21 cellular contexts compared by ENCODE assay signal in the genomic region with DNA sequence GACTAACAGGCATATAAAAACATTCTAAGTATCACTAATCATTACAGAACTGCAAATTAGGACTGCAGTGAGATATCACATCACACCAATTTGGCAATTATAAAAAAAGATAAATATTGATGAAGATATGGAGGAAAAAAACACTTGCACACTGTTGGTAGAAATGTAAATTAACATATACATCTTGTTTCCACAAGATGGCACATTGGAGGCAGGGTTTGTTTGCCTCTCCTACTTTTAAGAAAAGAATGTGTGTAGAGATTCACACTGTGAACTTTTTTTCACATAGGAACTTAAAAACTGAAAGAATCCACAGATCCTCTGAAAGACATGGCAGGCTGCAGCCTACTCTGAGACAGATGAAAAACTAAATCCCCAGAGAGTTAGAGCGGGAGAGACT. TPM values are rescaled to one million over a fixed set of nuclear protein-coding genes. Genes with fewer than 3 reads are reported as not detected.
DNase-seq lines count a peak whose midpoint lies in the region; ATAC-seq and TF ChIP-seq lines count a peak whose summit lies in the region.
"Had no signal": no experiment of that assay in that cellular context is flagged by ENCODE, and none has a peak within 500 bp of the region (broad histone marks: within the 10 kb centered on the region; RNA-seq: fewer than 3 reads in every experiment).

No MANE protein-coding gene starts in this region.

- ATAC-seq in activated CD8-positive, alpha-beta T cell treated with anti-CD3 and anti-CD28 coated beads for 36 hours: no peak
- ATAC-seq in GM21528 (IDR thresholded peaks at IDR 0.05; ENCODE audit: low FRiP score, unreplicated experiment): no peak
- ATAC-seq in body of pancreas: no peak
- ATAC-seq: activated CD4-positive, CD25-positive, alpha-beta regulatory T cell treated with anti-CD3 and anti-CD28 coated beads, Interleukin-2, amount 50 U/mL, for 24 hours; left ventricle myocardium superior; psoas muscle; stimulated activated naive B cell treated with anti-CD40 and anti-IgM and Interleukin-4, amounts not matched to agents 10 μg/mL and 1 μg/mL and 100 μg/mL, for 72 hours had no signal

- H3K36me3 Mint-ChIP-seq in activated CD8-positive, alpha-beta T cell treated with anti-CD3 and anti-CD28 coated beads for 36 hours (ENCODE audit: low read depth): no peaks in the 10 kb centered on the region
- H3K36me3 Mint-ChIP-seq: stimulated activated naive B cell treated with anti-CD40 and anti-IgM and Interleukin-4, amounts not matched to agents 10 μg/mL and 1 μg/mL and 100 μg/mL, for 72 hours had no signal

- H3K9me2 ChIP-seq in OCI-LY7 (ENCODE audit: insufficient read depth, low read length): no peaks in the 10 kb centered on the region
- H3K9me2 ChIP-seq: SK-N-SH had no signal

- H3K9me3 ChIP-seq in OCI-LY7 (ENCODE audit: low read length): no peaks in the 10 kb centered on the region
- H3K9me3 ChIP-seq in body of pancreas: no peaks in the 10 kb centered on the region
- H3K9me3 ChIP-seq: HAP-1, psoas muscle, SK-N-SH, thoracic aorta had no signal

- no peak for TF ChIP-seq POLR2A in body of pancreas (IDR thresholded peaks at IDR 0.05)

- H2AFZ ChIP-seq in OCI-LY7 (ENCODE audit: low read length): no peak overlapping the region

- DNase-seq in AG10803 (ENCODE audit: low read depth) (no peak), OCI-LY7 (ENCODE audit: low spot score) (peak; percentile 17), epithelial cell of proximal tubule (ENCODE audit: low read depth) (no peak), body of pancreas (no peak), NCI-H526 (lab: John Stamatoyannopoulos, UW) (no peak)
- DNase-seq in activated CD8-positive, alpha-beta T cell treated with anti-CD3 and anti-CD28 coated beads for 36 hours: no peak
- DNase-seq: activated naive CD4-positive, alpha-beta T cell treated with anti-CD3 and anti-CD28 coated beads, Interleukin-2, amount 50 U/mL, for 16 hours; activated T-cell treated with anti-CD3 and anti-CD28 coated beads, Interleukin-2, amount 50 U/mL, for 48 hours; GDM1; left ventricle myocardium superior; psoas muscle; SK-N-SH; stimulated activated CD4-positive, alpha-beta T cell treated with anti-CD3 and anti-CD28 coated beads, Interleukin-2, amount 100 ng/mL, for 24 hours; stimulated activated naive B cell treated with anti-CD40 and anti-IgM and Interleukin-4, amounts not matched to agents 10 μg/mL and 1 μg/mL and 100 μg/mL, for 72 hours had no signal

- H3K4me3 ChIP-seq in AG10803 (ENCODE audit: low read length): no peak overlapping the region
- no peak overlapping the region for H3K4me3 ChIP-seq in OCI-LY7 (ENCODE audit: low read depth, low read length, poor library complexity, severe bottlenecking)
- no peak overlapping the region for H3K4me3 ChIP-seq in epithelial cell of proximal tubule (ENCODE audit: low read depth, low read length)
- no peak overlapping the region for H3K4me3 ChIP-seq in body of pancreas
- H3K4me3 ChIP-seq: coronary artery, HAP-1, psoas muscle, thoracic aorta had no signal

- peak; percentile 17; the same call in 1 of the 2 replicates for TF ChIP-seq CTCF in AG10803 (conservative IDR thresholded peaks at IDR 0.05; ENCODE audit: low read length)
- peak; percentile 28; the same call in 1 of the 3 replicates for TF ChIP-seq CTCF in GM12872 (IDR thresholded peaks at IDR 0.05; ENCODE audit: insufficient read depth, low read depth, low read length)
- peak; percentile 64 for TF ChIP-seq CTCF in OCI-LY7 (conservative IDR thresholded peaks at IDR 0.05; ENCODE audit: low read length)
- peak; percentile 33 for TF ChIP-seq CTCF in epithelial cell of proximal tubule (conservative IDR thresholded peaks at IDR 0.05; ENCODE audit: low read depth, low read length)
- no peak for TF ChIP-seq CTCF in activated CD8-positive, alpha-beta T cell treated with anti-CD3 and anti-CD28 coated beads for 36 hours (IDR thresholded peaks at IDR 0.05)
- no peak for TF ChIP-seq CTCF in body of pancreas (IDR thresholded peaks at IDR 0.05)

- intact Hi-C loops in OCI-LY7 (cut with micrococcal nuclease; ENCODE audit: unreplicated experiment) (no loop called here), body of pancreas (cut with DNase I) (no loop called here)
- intact Hi-C loops in activated CD8-positive, alpha-beta T cell treated with anti-CD3 and anti-CD28 coated beads for 36 hours (cut with micrococcal nuclease): no loop called here

- H3K27ac ChIP-seq in OCI-LY7 (ENCODE audit: low read depth, low read length, poor library complexity, severe bottlenecking): no peak overlapping the region
- no peak overlapping the region for H3K27ac ChIP-seq in body of pancreas
- H3K27ac ChIP-seq: coronary artery, psoas muscle, thoracic aorta had no signal

- no peak overlapping the region for H3K27ac Mint-ChIP-seq in activated CD8-positive, alpha-beta T cell treated with anti-CD3 and anti-CD28 coated beads for 36 hours
- H3K27ac Mint-ChIP-seq: stimulated activated naive B cell treated with anti-CD40 and anti-IgM and Interleukin-4, amounts not matched to agents 10 μg/mL and 1 μg/mL and 100 μg/mL, for 72 hours had no signal

- no peaks in the 10 kb centered on the region for H3K27me3 ChIP-seq in body of pancreas

- H3K4me3 Mint-ChIP-seq in activated CD8-positive, alpha-beta T cell treated with anti-CD3 and anti-CD28 coated beads for 36 hours: no peak overlapping the region
- H3K4me3 Mint-ChIP-seq: stimulated activated naive B cell treated with anti-CD40 and anti-IgM and Interleukin-4, amounts not matched to agents 10 μg/mL and 1 μg/mL and 100 μg/mL, for 72 hours had no signal

- 92 to 100% methylated on average over 1 of the region's 1 CpG for WGBS in body of pancreas, 2 donors

- no peaks in the 10 kb centered on the region for H4K20me1 ChIP-seq in OCI-LY7 (ENCODE audit: insufficient read depth, low read length)

- POLR2A ChIA-PET in OCI-LY7 (lab: Charles Lee): no interaction called here
- POLR2A ChIA-PET in activated CD8-positive, alpha-beta T cell treated with anti-CD3 and anti-CD28 coated beads for 36 hours (lab: Charles Lee): no interaction called here

- no peaks in the 10 kb centered on the region for H3K4me1 Mint-ChIP-seq in activated CD8-positive, alpha-beta T cell treated with anti-CD3 and anti-CD28 coated beads for 36 hours (ENCODE audit: low read depth)
- H3K4me1 Mint-ChIP-seq: stimulated activated naive B cell treated with anti-CD40 and anti-IgM and Interleukin-4, amounts not matched to agents 10 μg/mL and 1 μg/mL and 100 μg/mL, for 72 hours had no signal

- no TSS peak for BruUV-seq in OCI-LY7 (replicated peaks; lab: Mats Ljungman, UMichigan)

- no peaks in the 10 kb centered on the region for H3K9me3 Mint-ChIP-seq in activated CD8-positive, alpha-beta T cell treated with anti-CD3 and anti-CD28 coated beads for 36 hours
- H3K9me3 Mint-ChIP-seq: stimulated activated naive B cell treated with anti-CD40 and anti-IgM and Interleukin-4, amounts not matched to agents 10 μg/mL and 1 μg/mL and 100 μg/mL, for 72 hours had no signal

- CTCF ChIA-PET in OCI-LY7 (lab: Charles Lee; ENCODE audit: unreplicated experiment): no interaction called here
- CTCF ChIA-PET in activated CD8-positive, alpha-beta T cell treated with anti-CD3 and anti-CD28 coated beads for 36 hours (lab: Charles Lee): no interaction called here

- H3K79me2 ChIP-seq in OCI-LY7 (ENCODE audit: insufficient read depth, low read depth, low read length): no peaks in the 10 kb centered on the region

- H3K4me2 ChIP-seq in OCI-LY7 (ENCODE audit: low read length): no peak overlapping the region
- H3K4me2 ChIP-seq: SK-N-SH had no signal

- no peaks in the 10 kb centered on the region for H3K27me3 Mint-ChIP-seq in activated CD8-positive, alpha-beta T cell treated with anti-CD3 and anti-CD28 coated beads for 36 hours
- H3K27me3 Mint-ChIP-seq: stimulated activated naive B cell treated with anti-CD40 and anti-IgM and Interleukin-4, amounts not matched to agents 10 μg/mL and 1 μg/mL and 100 μg/mL, for 72 hours had no signal

- H3K4me1 ChIP-seq in OCI-LY7 (ENCODE audit: insufficient read depth, low read length, poor library complexity, severe bottlenecking) (no peaks in the 10 kb centered on the region), body of pancreas (no peaks in the 10 kb centered on the region)
- H3K4me1 ChIP-seq: HAP-1, psoas muscle had no signal

- H3K36me3 ChIP-seq in OCI-LY7 (ENCODE audit: insufficient read depth, low read length): no peaks in the 10 kb centered on the region
- H3K36me3 ChIP-seq in body of pancreas (replicated peaks in 1 of 2; ENCODE audit: insufficient read depth in 1 of 2, low read depth in 2 of 2): no peaks in the 10 kb centered on the region
- H3K36me3 ChIP-seq: HAP-1, thoracic aorta had no signal

RNA-seq across cellular contexts. Expression of a gene that starts 21.4 kb away (rescaled TPM):
- total RNA-seq in OCI-LY7 (2014; rRNA removed; shearing (Covaris generic)): 28.9 and 35.8 TPM in 2 replicates
- total RNA-seq in OCI-LY7 (2022) (36.7 and 39.2 TPM in 2 replicates), epithelial cell of proximal tubule (6.1 and 6.4 TPM in 2 replicates), body of pancreas (not detected)
- 10 to 100 TPM; 21.4 to 21.9 TPM for total RNA-seq in activated CD8-positive, alpha-beta T cell treated with anti-CD3 and anti-CD28 coated beads for 36 hours
- total RNA-seq: psoas muscle, RPMI7951 had no signal

Comparison
In these comparisons a context has a peak if more than half of its experiments do, and no peak if none do; other contexts are left out.
1. CTCF ChIP-seq: peak in AG10803 (single experiment), GM12872 (single experiment), OCI-LY7 (single experiment) and epithelial cell of proximal tubule (single experiment); none in activated CD8-positive, alpha-beta T cell treated with anti-CD3 and anti-CD28 coated beads for 36 hours (single experiment) and body of pancreas (0 of 7).